Comparison of ENCODE assay signal across 8 cellular contexts in genomic region chr11:102268083-102268984, GRCh38. TPM values are rescaled to one million over a fixed set of nuclear protein-coding genes. Genes with fewer than 3 reads are reported as not detected.
DNase-seq lines count a peak whose midpoint lies in the region; ATAC-seq and TF ChIP-seq lines count a peak whose summit lies in the region.

No MANE protein-coding gene starts in this region.

- H3K4me1 ChIP-seq in mucosa of stomach (ENCODE audit: control insufficient read depth, insufficient read depth, low read length): peaks cover 22% of the 10 kb centered on the region

- H3K27ac Mint-ChIP-seq in endothelial cell (ENCODE audit: unreplicated experiment): no peak overlapping the region

- H3K9me3 Mint-ChIP-seq in endothelial cell (ENCODE audit: unreplicated experiment): no peaks in the 10 kb centered on the region

- H3K4me1 Mint-ChIP-seq in endothelial cell (ENCODE audit: unreplicated experiment): peaks cover 11% of the 10 kb centered on the region

- H3K4me3 ChIP-seq in mucosa of stomach (ENCODE audit: low read length): peak overlapping the region; percentile 55

- DNase-seq in 8988T (peak; percentile 91), NCI-H446 treated with DMSO at 0.1 percent for 48 hours (lab: John Stamatoyannopoulos, UW) (peak; percentile 7), endothelial cell (ENCODE audit: low spot score) (peak; percentile 62)
- DNase-seq in activated CD8-positive, alpha-beta memory T cell treated with anti-CD3 and anti-CD28 coated beads for 24 hours: peak; percentile 82
- peak; percentile 39 to 70 for DNase-seq in stimulated activated CD8-positive, alpha-beta memory T cell treated with anti-CD3 and anti-CD28 coated beads, Interleukin-7, amount 100 ng/mL, for 48 hours (ENCODE audit: extremely low read depth in 1 of 2, low read depth in 1 of 2)

- H3K36me3 ChIP-seq in mucosa of stomach (ENCODE audit: control insufficient read depth, insufficient read depth, low read length): no peaks in the 10 kb centered on the region

- no peaks in the 10 kb centered on the region for H3K27me3 ChIP-seq in mucosa of stomach (ENCODE audit: control insufficient read depth, insufficient read depth, low read length)

- no peaks in the 10 kb centered on the region for H3K9me3 ChIP-seq in mucosa of stomach (ENCODE audit: control insufficient read depth, low read length)

- ATAC-seq in GM18907 (IDR thresholded peaks at IDR 0.05; ENCODE audit: unreplicated experiment) (peak; percentile 98), HG03159 (IDR thresholded peaks at IDR 0.05; ENCODE audit: unreplicated experiment) (peak; percentile 97)

- H3K9ac ChIP-seq in mucosa of stomach (ENCODE audit: low read length): peak overlapping the region; percentile 61

- no peak for TF ChIP-seq CTCF in endothelial cell (IDR thresholded peaks at IDR 0.05; ENCODE audit: unreplicated experiment)

- peak overlapping the region; percentile 60 for H3K4me3 Mint-ChIP-seq in endothelial cell (ENCODE audit: unreplicated experiment)

- H3K36me3 Mint-ChIP-seq in endothelial cell (ENCODE audit: low read depth, unreplicated experiment): no peaks in the 10 kb centered on the region

- no peaks in the 10 kb centered on the region for H3K27me3 Mint-ChIP-seq in endothelial cell (ENCODE audit: unreplicated experiment)

RNA-seq across cellular contexts. Expression of gene BIRC3, which starts 49.0 kb away (rescaled TPM):
- 0.08 TPM for total RNA-seq in endothelial cell (ENCODE audit: unreplicated experiment)

Comparison
In these comparisons a context has a peak if more than half of its experiments do, and no peak if none do; other contexts are left out.
1. Peak in every context shown above with its lines: DNase-seq, ATAC-seq and H3K4me3 ChIP-seq.
2. DNase-seq: peak in every context shown above with its lines; median percentile 91 in 8988T; 82 in activated CD8-positive, alpha-beta memory T cell treated with anti-CD3 and anti-CD28 coated beads for 24 hours; 62 in endothelial cell; 54 in stimulated activated CD8-positive, alpha-beta memory T cell treated with anti-CD3 and anti-CD28 coated beads, Interleukin-7, amount 100 ng/mL, for 48 hours; 7 in NCI-H446 treated with DMSO at 0.1 percent for 48 hours.